Comparison of ENCODE assay signal across 8 cellular contexts in genomic region chr4:37825943-37826281, GRCh38. TPM values are rescaled to one million over a fixed set of nuclear protein-coding genes. Genes with fewer than 3 reads are reported as not detected.
DNase-seq lines count a peak whose midpoint lies in the region; ATAC-seq and TF ChIP-seq lines count a peak whose summit lies in the region.

No MANE protein-coding gene starts in this region.

- H3K27ac Mint-ChIP-seq in T-helper 17 cell (peak overlapping the region; percentile 96), nephron (peak overlapping the region; percentile 51 to 84 (median 80))

- no peaks in the 10 kb centered on the region for H3K9me3 Mint-ChIP-seq in nephron

- no peak for DNase-seq in A673 (ENCODE audit: low spot score)
- DNase-seq in T-helper 17 cell, result no peak
- DNase-seq in epithelial cell of prostate (ENCODE audit: low read depth, low spot score), result no peak
- DNase-seq in DMS153 (lab: John Stamatoyannopoulos, UW), result no peak
- no peak for DNase-seq in DMS79 (lab: John Stamatoyannopoulos, UW)

- TF ChIP-seq CTCF in A673 (conservative IDR thresholded peaks at IDR 0.05; ENCODE audit: low read depth, low read length) (no peak), nephron (IDR thresholded peaks at IDR 0.05; ENCODE audit: unreplicated experiment in 3 of 3) (no peak)

- peak overlapping the region; percentile 81 for H3K4me3 ChIP-seq in A673 (ENCODE audit: low read depth, low read length, poor library complexity, severe bottlenecking)

- no TSS peak for BruUV-seq in A673 (replicated peaks; lab: Mats Ljungman, UMichigan)

- H3K27me3 Mint-ChIP-seq in T-helper 17 cell (no peaks in the 10 kb centered on the region), nephron (ENCODE audit: low read depth) (no peaks in the 10 kb centered on the region)

- peaks cover 7% of the 10 kb centered on the region for H3K36me3 ChIP-seq in A673 (ENCODE audit: insufficient read depth, low read length, poor library complexity, severe bottlenecking)

- intact Hi-C loops in A673 (cut with micrococcal nuclease; ENCODE audit: unreplicated experiment), result no loop called here

- CTCF ChIA-PET in A673 (lab: Charles Lee), result no interaction called here

- H3K36me3 Mint-ChIP-seq in T-helper 17 cell (ENCODE audit: low read depth) (peaks cover 13% of the 10 kb centered on the region), nephron (ENCODE audit: low read depth) (peaks cover 13% of the 10 kb centered on the region)

- no peaks in the 10 kb centered on the region for H3K27me3 ChIP-seq in A673 (replicated peaks; ENCODE audit: insufficient read depth, low read depth, low read length, poor library complexity)

- H3K4me3 Mint-ChIP-seq in T-helper 17 cell (peak overlapping the region; percentile 99), nephron (peak overlapping the region; percentile 86 to 93 (median 91))

- ATAC-seq in GM18870 (IDR thresholded peaks at IDR 0.05; ENCODE audit: unreplicated experiment) (peak; percentile 3), HG03175 (IDR thresholded peaks at IDR 0.05; ENCODE audit: unreplicated experiment) (peak; percentile 2), T-helper 17 cell (peak; percentile 14)

- H3K4me1 ChIP-seq in A673 (ENCODE audit: insufficient read depth, low read length, poor library complexity, severe bottlenecking), result peaks cover 8% of the 10 kb centered on the region

- H3K4me1 Mint-ChIP-seq in T-helper 17 cell (peaks cover 30% of the 10 kb centered on the region), nephron (peaks cover 28% of the 10 kb centered on the region)

- POLR2A ChIA-PET in A673 (lab: Charles Lee; ENCODE audit: low non-redundant PET), result no interaction called here

- H3K9me3 ChIP-seq in A673 (ENCODE audit: low read depth, low read length, poor library complexity, severe bottlenecking), result no peaks in the 10 kb centered on the region
- no peaks in the 10 kb centered on the region for H3K9me3 ChIP-seq in T-helper 17 cell (ENCODE audit: control insufficient read depth, low read length, poor library complexity, severe bottlenecking)

- H3K27ac ChIP-seq in A673 (ENCODE audit: low read depth, low read length, poor library complexity, severe bottlenecking), result peak overlapping the region; percentile 52
- H3K27ac ChIP-seq in epithelial cell of prostate, result peak overlapping the region; percentile 55

RNA-seq across cellular contexts. Expression of gene PGM2, which starts 0.6 kb away (rescaled TPM):
- total RNA-seq in A673 (2021) (27.4 and 31.0 TPM in 2 replicates), T-helper 17 cell (10 to 100 TPM; 14.0 to 17.7 TPM)
